Comparison of ENCODE assay signal across 18 cellular contexts in the genomic region with DNA sequence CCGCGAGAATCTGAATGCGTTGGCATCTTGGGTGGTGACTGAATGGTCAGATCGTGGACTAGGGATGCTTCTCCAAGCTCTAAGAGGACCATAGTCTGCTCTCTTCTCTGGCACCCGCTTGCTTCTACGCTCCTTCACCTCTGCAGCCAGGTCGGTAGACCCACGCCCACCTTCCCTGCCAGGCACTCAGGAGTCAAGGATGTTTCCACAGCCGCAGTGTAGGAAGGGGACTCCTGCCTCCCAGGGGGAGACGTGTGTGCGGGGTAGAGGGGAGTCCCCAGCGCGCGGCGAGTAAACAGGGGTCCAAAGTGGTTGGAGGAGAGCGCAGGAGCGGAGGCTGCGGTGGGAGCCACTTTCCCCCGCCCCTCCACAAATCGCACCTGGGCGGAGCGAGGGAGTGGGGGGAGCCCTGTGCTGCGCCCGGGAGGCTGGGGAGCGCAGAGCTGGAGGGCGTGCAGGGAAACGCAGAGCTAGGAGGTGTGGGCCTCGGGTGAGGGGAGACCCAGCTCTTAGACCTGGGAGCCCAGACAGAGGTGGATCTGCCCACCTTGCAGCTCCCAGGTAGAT. TPM values are rescaled to one million over a fixed set of nuclear protein-coding genes. Genes with fewer than 3 reads are reported as not detected.
DNase-seq lines count a peak whose midpoint lies in the region; ATAC-seq and TF ChIP-seq lines count a peak whose summit lies in the region.
"Had no signal": no experiment of that assay in that cellular context is flagged by ENCODE, and none has a peak within 500 bp of the region (broad histone marks: within the 10 kb centered on the region; RNA-seq: fewer than 3 reads in every experiment).

No MANE protein-coding gene starts in this region.

- no peaks in the 10 kb centered on the region for H3K36me3 ChIP-seq in iPS DF 6.9 (ENCODE audit: control insufficient read depth, insufficient read depth, low read length)
- no peaks in the 10 kb centered on the region for H3K36me3 ChIP-seq in osteoblast (ENCODE audit: insufficient read depth, low read length)
- H3K36me3 ChIP-seq in Peyer's patch, result no peaks in the 10 kb centered on the region
- H3K36me3 ChIP-seq: adrenal gland, HAP-1, right lobe of liver had no signal

- H3K27me3 ChIP-seq in iPS DF 6.9 (ENCODE audit: control insufficient read depth, insufficient read depth, low read length) (peaks cover 51% of the 10 kb centered on the region), osteoblast (ENCODE audit: insufficient read depth, low read length) (no peaks in the 10 kb centered on the region), Peyer's patch (no peaks in the 10 kb centered on the region)
- H3K27me3 ChIP-seq: right lobe of liver had no signal

- H2AFZ ChIP-seq in osteoblast (ENCODE audit: low read length), result no peak overlapping the region

- TF ChIP-seq POLR2A in Peyer's patch (IDR thresholded peaks at IDR 0.05), result no peak

- H3K27ac ChIP-seq in iPS DF 6.9 (ENCODE audit: low read length) (no peak overlapping the region), osteoblast (ENCODE audit: low read depth, low read length) (no peak overlapping the region), Peyer's patch (no peak overlapping the region)
- H3K27ac ChIP-seq: adrenal gland, coronary artery, right lobe of liver had no signal

- H3K4me3 ChIP-seq in iPS DF 6.9 (ENCODE audit: low read length), result peak overlapping the region; percentile 39; the same call in 1 of the 2 replicates
- no peak overlapping the region for H3K4me3 ChIP-seq in osteoblast (ENCODE audit: insufficient read depth, low read length)
- peak overlapping the region in 1 of 4 donors; percentile 39 for H3K4me3 ChIP-seq in Peyer's patch
- H3K4me3 ChIP-seq: adrenal gland, coronary artery, HAP-1, right lobe of liver had no signal

- H4K20me1 ChIP-seq in osteoblast (ENCODE audit: insufficient read depth, low read length), result no peaks in the 10 kb centered on the region

- no peak overlapping the region for H3K4me2 ChIP-seq in osteoblast (ENCODE audit: insufficient read depth, low read length)

- H3K9me3 ChIP-seq in iPS DF 6.9 (ENCODE audit: control insufficient read depth, insufficient read depth, low read length) (no peaks in the 10 kb centered on the region), osteoblast (ENCODE audit: low read depth, low read length) (no peaks in the 10 kb centered on the region), Peyer's patch (no peaks in the 10 kb centered on the region)
- H3K9me3 ChIP-seq: adrenal gland, HAP-1, right lobe of liver had no signal

- no peaks in the 10 kb centered on the region for H3K79me2 ChIP-seq in osteoblast (ENCODE audit: insufficient read depth, low read length)

- WGBS in iPS DF 6.9 (ENCODE audit: insufficient coverage, insufficient read length), result no CpG with 5 or more reads among the region's 28 CpGs

- H3K4me1 ChIP-seq in iPS DF 6.9 (ENCODE audit: control insufficient read depth, insufficient read depth, low read length) (peaks cover 4% of the 10 kb centered on the region; the same call in 1 of the 2 replicates), osteoblast (ENCODE audit: insufficient read depth, low read length) (no peaks in the 10 kb centered on the region), Peyer's patch (no peaks in the 10 kb centered on the region)
- H3K4me1 ChIP-seq: adrenal gland, HAP-1, right lobe of liver had no signal

- TF ChIP-seq CTCF in osteoblast (IDR thresholded peaks at IDR 0.05; ENCODE audit: extremely low read depth, low read depth, low read length) (no peak), Peyer's patch (IDR thresholded peaks at IDR 0.05) (no peak)

- DNase-seq in Ammon's horn (ENCODE audit: low spot score), result peak; percentile 44
- DNase-seq in OCI-M1 (lab: John Stamatoyannopoulos, UW), result peak; percentile 52
- no peak for DNase-seq in iPS DF 6.9 (ENCODE audit: low read depth, low spot score)
- peak; percentile 37 for DNase-seq in osteoblast (ENCODE audit: insufficient read length, low spot score, missing footprints)
- DNase-seq in activated CD8-positive, alpha-beta memory T cell treated with anti-CD3 and anti-CD28 coated beads, Interleukin-2, amount 50 U/mL, for 48 hours, result no peak
- DNase-seq in Peyer's patch, result no peak
- no peak for DNase-seq in mesenteric fat pad (ENCODE audit: low spot score)
- DNase-seq: activated CD4-positive, alpha-beta T cell treated with anti-CD3 and anti-CD28 coated beads for 4 hours; activated T-cell treated with anti-CD3 and anti-CD28 coated beads, Interleukin-2, amount 50 U/mL, for 4 hours; adrenal gland; Kasumi-1; NCI-H1694; right lobe of liver; stimulated activated naive CD4-positive, alpha-beta T cell treated with Interleukin-2 at 50 U/mL for 16 hours had no signal

- ATAC-seq in SK-N-SH treated with all-trans-retinoic acid at 6 μM for 48 hours, result no peak

TF ChIP-seq in SK-N-SH treated with all-trans-retinoic acid at 6 μM for 48 hours, 23 proteins besides CTCF, POLR2A, EP300 and RAD21 (continues in another document):
- TF ChIP-seq ZFP30 (CRISPR knock-in tag; IDR thresholded peaks at IDR 0.05), result no peak
- TF ChIP-seq ESRRG (CRISPR knock-in tag; IDR thresholded peaks at IDR 0.05), result no peak
- TF ChIP-seq ARNTL (CRISPR knock-in tag; IDR thresholded peaks at IDR 0.05; ENCODE audit: borderline replicate concordance, low read depth), result no peak
- TF ChIP-seq ZNF8 (CRISPR knock-in tag; IDR thresholded peaks at IDR 0.05), result no peak
- no peak for TF ChIP-seq TOX (CRISPR knock-in tag; IDR thresholded peaks at IDR 0.05; ENCODE audit: borderline replicate concordance)
- no peak for TF ChIP-seq PPARA (CRISPR knock-in tag; IDR thresholded peaks at IDR 0.05; ENCODE audit: borderline replicate concordance)
- no peak for TF ChIP-seq GLIS3 (CRISPR knock-in tag; IDR thresholded peaks at IDR 0.05)
- TF ChIP-seq, protein P1, sequence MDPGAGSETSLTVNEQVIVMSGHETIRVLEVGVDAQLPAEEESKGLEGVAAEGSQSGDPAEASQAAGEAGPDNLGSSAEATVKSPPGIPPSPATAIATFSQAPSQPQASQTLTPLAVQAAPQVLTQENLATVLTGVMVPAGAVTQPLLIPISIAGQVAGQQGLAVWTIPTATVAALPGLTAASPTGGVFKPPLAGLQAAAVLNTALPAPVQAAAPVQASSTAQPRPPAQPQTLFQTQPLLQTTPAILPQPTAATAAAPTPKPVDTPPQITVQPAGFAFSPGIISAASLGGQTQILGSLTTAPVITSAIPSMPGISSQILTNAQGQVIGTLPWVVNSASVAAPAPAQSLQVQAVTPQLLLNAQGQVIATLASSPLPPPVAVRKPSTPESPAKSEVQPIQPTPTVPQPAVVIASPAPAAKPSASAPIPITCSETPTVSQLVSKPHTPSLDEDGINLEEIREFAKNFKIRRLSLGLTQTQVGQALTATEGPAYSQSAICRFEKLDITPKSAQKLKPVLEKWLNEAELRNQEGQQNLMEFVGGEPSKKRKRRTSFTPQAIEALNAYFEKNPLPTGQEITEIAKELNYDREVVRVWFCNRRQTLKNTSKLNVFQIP (CRISPR knock-in tag; IDR thresholded peaks at IDR 0.05; ENCODE audit: borderline replicate concordance, low read depth), result no peak
- TF ChIP-seq SNAI2 (CRISPR knock-in tag; IDR thresholded peaks at IDR 0.05), result no peak
- TF ChIP-seq RARB (CRISPR knock-in tag; IDR thresholded peaks at IDR 0.05), result no peak
- no peak for TF ChIP-seq ISL1 (CRISPR knock-in tag; IDR thresholded peaks at IDR 0.05)
- no peak for TF ChIP-seq ZNF565 (CRISPR knock-in tag; conservative IDR thresholded peaks at IDR 0.05; ENCODE audit: low read depth)
- no peak for TF ChIP-seq CSDC2 (CRISPR knock-in tag; IDR thresholded peaks at IDR 0.05)
- TF ChIP-seq ZC3H10 (CRISPR knock-in tag; IDR thresholded peaks at IDR 0.05), result no peak
- TF ChIP-seq, protein P2, sequence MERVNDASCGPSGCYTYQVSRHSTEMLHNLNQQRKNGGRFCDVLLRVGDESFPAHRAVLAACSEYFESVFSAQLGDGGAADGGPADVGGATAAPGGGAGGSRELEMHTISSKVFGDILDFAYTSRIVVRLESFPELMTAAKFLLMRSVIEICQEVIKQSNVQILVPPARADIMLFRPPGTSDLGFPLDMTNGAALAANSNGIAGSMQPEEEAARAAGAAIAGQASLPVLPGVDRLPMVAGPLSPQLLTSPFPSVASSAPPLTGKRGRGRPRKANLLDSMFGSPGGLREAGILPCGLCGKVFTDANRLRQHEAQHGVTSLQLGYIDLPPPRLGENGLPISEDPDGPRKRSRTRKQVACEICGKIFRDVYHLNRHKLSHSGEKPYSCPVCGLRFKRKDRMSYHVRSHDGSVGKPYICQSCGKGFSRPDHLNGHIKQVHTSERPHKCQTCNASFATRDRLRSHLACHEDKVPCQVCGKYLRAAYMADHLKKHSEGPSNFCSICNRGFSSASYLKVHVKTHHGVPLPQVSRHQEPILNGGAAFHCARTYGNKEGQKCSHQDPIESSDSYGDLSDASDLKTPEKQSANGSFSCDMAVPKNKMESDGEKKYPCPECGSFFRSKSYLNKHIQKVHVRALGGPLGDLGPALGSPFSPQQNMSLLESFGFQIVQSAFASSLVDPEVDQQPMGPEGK (CRISPR knock-in tag; IDR thresholded peaks at IDR 0.05; ENCODE audit: borderline replicate concordance), result no peak
- TF ChIP-seq TSHZ2 (CRISPR knock-in tag; IDR thresholded peaks at IDR 0.05), result no peak

RNA-seq across cellular contexts. Expression of gene LRRC3B, which starts 1.7 kb away (rescaled TPM):
- total RNA-seq in osteoblast, result not detected in 2 replicates
- not detected for total RNA-seq in Peyer's patch
- not detected for total RNA-seq in mesenteric fat pad
- total RNA-seq: activated T-cell treated with anti-CD3 and anti-CD28 coated beads, Interleukin-2, amount 50 U/mL, for 4 hours; right lobe of liver; T-helper 2 cell treated with Interferon-gamma antibody and Interleukin-4, amounts not matched to agents 100 ng/mL and 5 ng/mL, for 36 hours had no signal

Comparison
In these comparisons a context has a peak if more than half of its experiments do, and no peak if none do; other contexts are left out.
1. DNase-seq: peak in Ammon's horn (single experiment), OCI-M1 (single experiment) and osteoblast (single experiment); none in iPS DF 6.9 (single experiment), activated CD8-positive, alpha-beta memory T cell treated with anti-CD3 and anti-CD28 coated beads, Interleukin-2, amount 50 U/mL, for 48 hours (single experiment), Peyer's patch (0 of 3) and mesenteric fat pad (single experiment).